Comparison of ENCODE assay signal across 11 cellular contexts in genomic region chr9:108151161-108151586, GRCh38.
DNase-seq lines count a peak whose midpoint lies in the region; ATAC-seq, FAIRE-seq and TF ChIP-seq lines count a peak whose summit lies in the region.
"Had no signal": no experiment of that assay in that cellular context is flagged by ENCODE, and none has a peak within 500 bp of the region (broad histone marks: within the 10 kb centered on the region; RNA-seq: fewer than 3 reads in every experiment).

No MANE protein-coding gene starts in this region.

- no peak for TF ChIP-seq POLR2A in HCT116 (IDR thresholded peaks at IDR 0.05; ENCODE audit: borderline replicate concordance, extremely low read depth, insufficient read depth, insufficient read length)
- no peak for TF ChIP-seq POLR2A in GM12892 (IDR thresholded peaks at IDR 0.05; ENCODE audit: low read depth, low read length)

- H3K27ac ChIP-seq in HCT116 (ENCODE audit: low read depth, low read length): no peak overlapping the region

- intact Hi-C loops in HCT116 (cut with micrococcal nuclease): no loop called here

- no peak for TF ChIP-seq RAD21 in HCT116 (IDR thresholded peaks at IDR 0.05; ENCODE audit: low read depth)

- ATAC-seq in HCT116 (no peak), GM21529 (IDR thresholded peaks at IDR 0.05; ENCODE audit: unreplicated experiment) (no peak)
- ATAC-seq: activated CD8-positive, alpha-beta memory T cell treated with anti-CD3 and anti-CD28 coated beads, Interleukin-2, amount 10 ng/mL, durations not matched to agents 7 days and 5 days had no signal

- CTCF ChIA-PET in HCT116 (lab: Charles Lee): no interaction called here

- no peaks in the 10 kb centered on the region for H3K9me3 ChIP-seq in HCT116 (ENCODE audit: control insufficient read depth in 1 of 2, insufficient read depth in 1 of 2, low read depth in 1 of 2, low read length in 2 of 2)
- no peaks in the 10 kb centered on the region for H3K9me3 ChIP-seq in skeletal muscle satellite cell (replicated peaks; ENCODE audit: low read length)
- H3K9me3 ChIP-seq: right lobe of liver had no signal

- no peak overlapping the region for H3K9ac ChIP-seq in HCT116 (ENCODE audit: low read length)
- H3K9ac ChIP-seq in skeletal muscle satellite cell (ENCODE audit: low read depth, low read length): no peak overlapping the region

- H3K4me2 ChIP-seq in HCT116 (ENCODE audit: low read length): no peak overlapping the region
- peak overlapping the region; percentile 20 for H3K4me2 ChIP-seq in skeletal muscle satellite cell (ENCODE audit: low read length)

- no peaks in the 10 kb centered on the region for H3K27me3 ChIP-seq in HCT116 (ENCODE audit: insufficient read depth, low read length)
- no peaks in the 10 kb centered on the region for H3K27me3 ChIP-seq in skeletal muscle satellite cell (ENCODE audit: control insufficient read depth, insufficient read depth, low read length)
- H3K27me3 ChIP-seq: right lobe of liver had no signal

- POLR2A ChIA-PET in HCT116 (lab: Charles Lee): no interaction called here

- no peaks in the 10 kb centered on the region for H4K20me1 ChIP-seq in HCT116 (ENCODE audit: insufficient read depth)

- no peak for FAIRE-seq in RCC 7860 (lab: Jason Lieb, UNC)
- no peak for FAIRE-seq in GM12892 (lab: Jason Lieb, UNC)

- H3K4me3 ChIP-seq in HCT116 (replicated peaks in 1 of 2; ENCODE audit: low read depth in 1 of 2, low read length in 2 of 2): no peak overlapping the region
- no peak overlapping the region for H3K4me3 ChIP-seq in foreskin fibroblast (ENCODE audit: low read depth in 1 of 2, low read length in 2 of 2)
- H3K4me3 ChIP-seq in skeletal muscle satellite cell (ENCODE audit: low read length): no peak overlapping the region
- H3K4me3 ChIP-seq: right lobe of liver had no signal

- BruUV-seq in HCT116 (replicated peaks; lab: Mats Ljungman, UMichigan): no TSS peak

- H3K79me2 ChIP-seq in HCT116 (ENCODE audit: insufficient read depth, low read length): no peaks in the 10 kb centered on the region

- DNase-seq in HCT116 (ENCODE audit: low read depth, low spot score) (no peak), RCC 7860 (ENCODE audit: low spot score) (peak; percentile 13), foreskin fibroblast (peak; percentile 80), T-helper 1 cell (no peak), GM12892 (ENCODE audit: insufficient read length) (no peak), middle frontal gyrus (ENCODE audit: extremely low spot score, low spot score) (no peak)
- DNase-seq: activated CD8-positive, alpha-beta memory T cell treated with anti-CD3 and anti-CD28 coated beads, Interleukin-2, amount 10 ng/mL, durations not matched to agents 7 days and 5 days; mesendoderm; right lobe of liver had no signal

- H2AFZ ChIP-seq in HCT116 (ENCODE audit: low read depth, low read length, poor library complexity, severe bottlenecking): peak overlapping the region; percentile 52

- H3K9me2 ChIP-seq in HCT116 (ENCODE audit: insufficient read depth): no peaks in the 10 kb centered on the region

- H3K36me3 ChIP-seq in HCT116 (ENCODE audit: control insufficient read depth in 1 of 2, insufficient read depth in 2 of 2, low read length in 2 of 2): no peaks in the 10 kb centered on the region
- H3K36me3 ChIP-seq in skeletal muscle satellite cell (ENCODE audit: insufficient read depth, low read length): no peaks in the 10 kb centered on the region
- H3K36me3 ChIP-seq: right lobe of liver had no signal

- H3K4me1 ChIP-seq in HCT116 (ENCODE audit: control insufficient read depth in 1 of 2, insufficient read depth in 2 of 2, low read length in 2 of 2): peaks cover 0 to 16% of the 10 kb centered on the region in 2 experiments; a peak in 2 of 4 replicates
- H3K4me1 ChIP-seq in skeletal muscle satellite cell (ENCODE audit: control insufficient read depth, insufficient read depth, low read length): peaks cover 32% of the 10 kb centered on the region
- H3K4me1 ChIP-seq: right lobe of liver had no signal

- no peak for TF ChIP-seq CTCF in HCT116 (IDR thresholded peaks at IDR 0.05 in 2 of 3, conservative IDR thresholded peaks at IDR 0.05 in 1 of 3; ENCODE audit: borderline replicate concordance in 1 of 3, insufficient read depth in 1 of 3, low read depth in 2 of 3, low read length in 2 of 3)
- no peak for TF ChIP-seq CTCF in foreskin fibroblast (IDR thresholded peaks at IDR 0.05; ENCODE audit: low read depth, low read length)

- RAD21 ChIA-PET in HCT116 (lab: Charles Lee; ENCODE audit: low non-redundant PET in 1 of 2, low total read pairs in 2 of 2, uncharacterized antibody in 2 of 2, unreplicated experiment in 2 of 2): no interaction called here

TF ChIP-seq in HCT116, 20 proteins besides CTCF, POLR2A, EP300 and RAD21:
- TF ChIP-seq SP1 (IDR thresholded peaks at IDR 0.05; ENCODE audit: low read depth) (no peak), SRF (IDR thresholded peaks at IDR 0.05; ENCODE audit: low read depth) (no peak), ZFX (IDR thresholded peaks at IDR 0.05) (no peak), CEBPB (IDR thresholded peaks at IDR 0.05; ENCODE audit: low read depth) (no peak), EZH2phosphoT487 (IDR thresholded peaks at IDR 0.05; ENCODE audit: borderline replicate concordance) (no peak), POLR2AphosphoS5 (IDR thresholded peaks at IDR 0.05; ENCODE audit: low read depth, low read length) (no peak), SIN3A (IDR thresholded peaks at IDR 0.05; ENCODE audit: low read depth) (no peak), REST (IDR thresholded peaks at IDR 0.05; ENCODE audit: low read depth) (no peak), CBX3 (IDR thresholded peaks at IDR 0.05; ENCODE audit: low read depth) (no peak), ZNF274 (IDR thresholded peaks at IDR 0.05; ENCODE audit: low read depth, low read length) (no peak), EGR1 (IDR thresholded peaks at IDR 0.05; ENCODE audit: low read depth) (no peak), EZH2 (IDR thresholded peaks at IDR 0.05) (no peak), FOSL1 (IDR thresholded peaks at IDR 0.05; ENCODE audit: low read depth) (no peak), ATF3 (IDR thresholded peaks at IDR 0.05) (no peak), YY1 (IDR thresholded peaks at IDR 0.05; ENCODE audit: extremely low read depth, insufficient replicate concordance, low read depth, low read length) (no peak), JUND (IDR thresholded peaks at IDR 0.05) (no peak)
- TF ChIP-seq, protein P1, sequence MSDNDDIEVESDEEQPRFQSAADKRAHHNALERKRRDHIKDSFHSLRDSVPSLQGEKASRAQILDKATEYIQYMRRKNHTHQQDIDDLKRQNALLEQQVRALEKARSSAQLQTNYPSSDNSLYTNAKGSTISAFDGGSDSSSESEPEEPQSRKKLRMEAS (IDR thresholded peaks at IDR 0.05): no peak
- TF ChIP-seq, protein P2, sequence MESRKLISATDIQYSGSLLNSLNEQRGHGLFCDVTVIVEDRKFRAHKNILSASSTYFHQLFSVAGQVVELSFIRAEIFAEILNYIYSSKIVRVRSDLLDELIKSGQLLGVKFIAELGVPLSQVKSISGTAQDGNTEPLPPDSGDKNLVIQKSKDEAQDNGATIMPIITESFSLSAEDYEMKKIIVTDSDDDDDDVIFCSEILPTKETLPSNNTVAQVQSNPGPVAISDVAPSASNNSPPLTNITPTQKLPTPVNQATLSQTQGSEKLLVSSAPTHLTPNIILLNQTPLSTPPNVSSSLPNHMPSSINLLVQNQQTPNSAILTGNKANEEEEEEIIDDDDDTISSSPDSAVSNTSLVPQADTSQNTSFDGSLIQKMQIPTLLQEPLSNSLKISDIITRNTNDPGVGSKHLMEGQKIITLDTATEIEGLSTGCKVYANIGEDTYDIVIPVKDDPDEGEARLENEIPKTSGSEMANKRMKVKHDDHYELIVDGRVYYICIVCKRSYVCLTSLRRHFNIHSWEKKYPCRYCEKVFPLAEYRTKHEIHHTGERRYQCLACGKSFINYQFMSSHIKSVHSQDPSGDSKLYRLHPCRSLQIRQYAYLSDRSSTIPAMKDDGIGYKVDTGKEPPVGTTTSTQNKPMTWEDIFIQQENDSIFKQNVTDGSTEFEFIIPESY (IDR thresholded peaks at IDR 0.05; ENCODE audit: extremely low read depth, insufficient replicate concordance, low read length): no peak
TF ChIP-seq in HCT116: peak in this region for 0.

Comparison
In these comparisons a context has a peak if more than half of its experiments do, and no peak if none do; other contexts are left out.
1. DNase-seq: peak in RCC 7860 (single experiment) and foreskin fibroblast (2 of 2); none in HCT116 (single experiment), T-helper 1 cell (0 of 5), GM12892 (single experiment) and middle frontal gyrus (single experiment).